11 cellular contexts compared by ENCODE assay signal in the genomic region with DNA sequence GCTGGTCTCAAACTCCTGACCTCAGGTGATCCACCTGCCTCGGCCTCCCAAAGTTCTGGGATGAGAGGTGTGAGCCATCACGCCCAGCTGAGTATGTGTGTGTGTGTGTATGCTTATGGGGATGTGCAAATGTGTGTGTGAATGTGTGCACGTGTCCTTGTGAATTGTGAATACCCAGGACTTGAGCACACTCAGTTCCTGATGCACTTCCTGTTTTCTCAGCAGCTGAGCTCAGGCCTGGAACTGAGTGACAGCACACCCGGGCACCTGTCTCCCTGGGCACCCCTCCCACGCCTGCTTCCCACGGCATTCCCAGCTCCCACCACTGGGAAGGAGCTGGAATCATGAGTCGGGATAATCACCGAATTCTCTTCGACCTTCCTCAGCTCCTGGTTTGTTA. TPM values are rescaled to one million over a fixed set of nuclear protein-coding genes. Genes with fewer than 3 reads are reported as not detected.
"Had no signal": no experiment of that assay in that cellular context is flagged by ENCODE, and none has a peak within 500 bp of the region (broad histone marks: within the 10 kb centered on the region; RNA-seq: fewer than 3 reads in every experiment).

No MANE protein-coding gene starts in this region.

RNA-seq across cellular contexts. Expression of gene SMIM34, which starts 16.5 kb away (rescaled TPM):
- total RNA-seq: OCI-LY7, PC-3, PC-9, Peyer's patch, Right ventricle myocardium inferior, Right ventricle myocardium superior, RPMI7951, SJCRH30, SJSA1, SK-MEL-5 had no signal
- polyA plus RNA-seq: SK-N-SH had no signal

RNA-seq across cellular contexts. Expression of gene KCNE2, which starts 43.5 kb away (rescaled TPM):
- total RNA-seq: OCI-LY7, PC-3, PC-9, Peyer's patch, Right ventricle myocardium inferior, Right ventricle myocardium superior, RPMI7951, SJSA1, SK-MEL-5 had no signal
